In the genomic region with DNA sequence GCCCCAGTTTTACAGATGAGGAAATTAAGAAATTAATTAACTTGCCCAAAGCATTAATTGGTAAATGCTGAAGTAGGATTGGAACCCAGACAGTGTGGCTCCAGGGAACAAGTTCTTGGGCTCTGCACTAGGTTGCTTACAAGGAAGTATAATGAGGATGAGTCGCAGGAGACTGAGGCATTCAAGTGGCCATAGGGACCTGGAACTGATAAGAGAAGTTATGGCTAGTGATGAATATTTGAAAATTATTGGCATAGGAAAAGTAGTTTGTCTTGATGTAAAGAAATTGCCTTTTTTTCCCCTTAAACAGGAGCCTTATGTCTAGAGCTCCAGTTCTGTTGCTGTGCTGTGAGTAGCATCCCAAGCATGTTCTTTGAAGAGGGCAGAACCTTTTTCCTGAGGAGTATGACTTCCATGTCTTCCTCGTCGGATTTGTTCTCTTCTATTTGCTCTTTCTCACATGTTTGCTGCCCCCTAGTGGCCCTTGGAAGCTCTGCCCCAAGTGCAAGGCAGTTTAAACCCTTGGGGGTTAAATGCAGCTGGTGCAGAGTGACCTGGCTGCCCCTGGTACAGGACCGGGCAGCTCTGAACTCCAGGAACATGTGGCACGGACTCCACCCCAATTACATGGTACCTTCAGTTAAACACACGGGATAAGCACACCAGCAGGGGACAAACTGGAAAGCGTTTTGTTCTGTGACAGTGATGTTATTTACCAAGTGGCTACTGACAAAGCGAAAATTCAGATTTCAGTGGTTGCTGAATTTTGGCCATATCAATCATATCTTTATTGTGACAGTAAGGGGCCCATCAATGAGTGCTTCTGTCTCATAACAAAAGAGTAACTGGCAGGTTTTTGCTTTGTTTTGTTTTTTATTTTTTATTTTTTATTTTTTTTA, we compare ENCODE assay signal across 8 cellular contexts.
DNase-seq lines count a peak whose midpoint lies in the region; ATAC-seq and TF ChIP-seq lines count a peak whose summit lies in the region.

No MANE protein-coding gene starts in this region.

- peak overlapping the region; percentile 34 for H3K9ac ChIP-seq in NT2/D1 (ENCODE audit: insufficient read length, low read depth)

- H3K4me3 Mint-ChIP-seq in naive B cell: no peak overlapping the region

- no peaks in the 10 kb centered on the region for H3K4me1 ChIP-seq in NT2/D1 (ENCODE audit: insufficient read depth, insufficient read length)

- no peaks in the 10 kb centered on the region for H3K36me3 Mint-ChIP-seq in naive B cell

- DNase-seq in Ammon's horn (ENCODE audit: low spot score) (peak; percentile 82), HS-27A (ENCODE audit: low read depth) (peak; percentile 45), NT2/D1 (ENCODE audit: low read depth, low spot score) (peak; percentile 93), epithelial cell of proximal tubule (ENCODE audit: low read depth) (peak; percentile 30), naive B cell (peak; percentile 32)
- DNase-seq in activated CD8-positive, alpha-beta memory T cell treated with anti-CD3 and anti-CD28 coated beads, Interleukin-2, amount 50 U/mL, for 1 hour (ENCODE audit: extremely low read depth): peak; percentile 8
- peak; percentile 32 to 39 for DNase-seq in stimulated activated CD8-positive, alpha-beta memory T cell treated with anti-CD3 and anti-CD28 coated beads, Interleukin-7, amount 100 ng/mL, for 4 hours (ENCODE audit: low read depth in 2 of 2)

- peaks cover 0 to 13% (median 3%) of the 10 kb centered on the region in 3 donors for H3K27me3 Mint-ChIP-seq in naive B cell

- no peaks in the 10 kb centered on the region for H3K9me3 ChIP-seq in NT2/D1 (ENCODE audit: insufficient read depth, low read length)

- no peak overlapping the region for H3K27ac Mint-ChIP-seq in naive B cell

- no peaks in the 10 kb centered on the region for H3K9me3 Mint-ChIP-seq in naive B cell

- ATAC-seq in GM19043 (IDR thresholded peaks at IDR 0.05; ENCODE audit: low read depth, unreplicated experiment): peak; percentile 80
- ATAC-seq in naive B cell (ENCODE audit: low read depth in 2 of 2): peak; percentile 28 to 46

- no peaks in the 10 kb centered on the region for H3K4me1 Mint-ChIP-seq in naive B cell

- H3K4me3 ChIP-seq in NT2/D1 (ENCODE audit: insufficient read length, low read depth) (no peak overlapping the region), epithelial cell of proximal tubule (ENCODE audit: low read depth, low read length) (no peak overlapping the region)

- TF ChIP-seq CTCF in epithelial cell of proximal tubule (conservative IDR thresholded peaks at IDR 0.05; ENCODE audit: low read depth, low read length): peak; percentile 98

- no peaks in the 10 kb centered on the region for H3K27me3 ChIP-seq in NT2/D1 (ENCODE audit: insufficient read depth, insufficient read length)

- no peaks in the 10 kb centered on the region for H3K36me3 ChIP-seq in NT2/D1 (ENCODE audit: insufficient read depth, insufficient read length, low read length)

Comparison
In these comparisons a context has a peak if more than half of its experiments do, and no peak if none do; other contexts are left out.
1. DNase-seq: peak in every context shown above with its lines; median percentile 93 in NT2/D1; 82 in Ammon's horn; 45 in HS-27A; 36 in stimulated activated CD8-positive, alpha-beta memory T cell treated with anti-CD3 and anti-CD28 coated beads, Interleukin-7, amount 100 ng/mL, for 4 hours; 32 in naive B cell; 30 in epithelial cell of proximal tubule; 8 in activated CD8-positive, alpha-beta memory T cell treated with anti-CD3 and anti-CD28 coated beads, Interleukin-2, amount 50 U/mL, for 1 hour.